ENCODE assay signal across 12 cellular contexts in the genomic region with DNA sequence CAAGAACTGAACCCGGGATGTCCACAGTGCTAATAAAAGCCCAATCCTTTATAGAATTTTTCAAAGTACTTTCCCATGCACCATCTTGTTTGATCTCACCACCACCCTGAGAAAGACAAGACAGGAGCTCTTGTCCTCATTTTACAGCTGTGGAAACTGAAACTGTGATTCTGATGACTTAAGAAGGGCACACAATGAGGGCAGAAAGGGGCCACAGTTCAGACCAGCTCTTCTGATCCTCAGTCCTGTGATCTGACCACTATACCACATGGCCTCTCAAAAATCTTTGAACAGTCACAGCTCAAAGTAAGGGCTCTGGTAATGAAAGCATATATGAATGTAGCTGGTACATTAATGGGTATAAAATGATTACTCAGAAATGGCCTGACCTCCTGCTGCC.
DNase-seq lines count a peak whose midpoint lies in the region; ATAC-seq and TF ChIP-seq lines count a peak whose summit lies in the region.
"Had no signal": no experiment of that assay in that cellular context is flagged by ENCODE, and none has a peak within 500 bp of the region (broad histone marks: within the 10 kb centered on the region; RNA-seq: fewer than 3 reads in every experiment).

No MANE protein-coding gene starts in this region.

- no peak overlapping the region for H2AFZ ChIP-seq in KMS-11 (ENCODE audit: low read depth)

- H3K36me3 ChIP-seq in KMS-11 (ENCODE audit: insufficient read depth): no peaks in the 10 kb centered on the region
- no peaks in the 10 kb centered on the region for H3K36me3 ChIP-seq in adrenal gland (replicated peaks in 1 of 2)
- H3K36me3 ChIP-seq: BE2C had no signal

- TF ChIP-seq POLR2A in GM18505 (IDR thresholded peaks at IDR 0.05; ENCODE audit: borderline replicate concordance, extremely low read depth, insufficient read depth, insufficient read length): no peak
- TF ChIP-seq POLR2A in adrenal gland (IDR thresholded peaks at IDR 0.05): no peak

- intact Hi-C loops in adrenal gland (cut with DNase I): no loop called here

- no peaks in the 10 kb centered on the region for H3K79me2 ChIP-seq in KMS-11 (ENCODE audit: insufficient read depth, low read depth)

- WGBS in adrenal gland, 4 donors: 74 to 96% (median 92%) methylated on average over 1 of the region's 1 CpG

- no peak for DNase-seq in NCI-H1930 (lab: John Stamatoyannopoulos, UW)
- no peak for DNase-seq in adrenal gland
- DNase-seq in activated gamma-delta T cell treated with Interleukin-2 at 50 U/mL for 16 hours: no peak
- DNase-seq in activated naive CD4-positive, alpha-beta T cell (lab: John Stamatoyannopoulos, UW): no peak
- DNase-seq: activated effector memory CD4-positive, alpha-beta T cell treated with anti-CD3 and anti-CD28 coated beads, Interleukin-2, amount 50 U/mL, for 16 hours; BE2C; HFFc6 had no signal

- peak overlapping the region; percentile 57 for H3K4me2 ChIP-seq in KMS-11

- no peak overlapping the region for H3K9ac ChIP-seq in KMS-11

- H3K27me3 ChIP-seq in KMS-11 (ENCODE audit: insufficient read depth, low read depth): no peaks in the 10 kb centered on the region
- H3K27me3 ChIP-seq in adrenal gland: no peaks in the 10 kb centered on the region
- H3K27me3 ChIP-seq: BE2C had no signal

- TF ChIP-seq CTCF in KMS-11 (conservative IDR thresholded peaks at IDR 0.05; ENCODE audit: low read depth, low read length) (no peak), adrenal gland (IDR thresholded peaks at IDR 0.05) (no peak)

- ATAC-seq in GM18505 (IDR thresholded peaks at IDR 0.05; ENCODE audit: unreplicated experiment): peak; percentile 52
- peak; percentile 72 for ATAC-seq in GM19455 (IDR thresholded peaks at IDR 0.05; ENCODE audit: unreplicated experiment)
- peak; percentile 73 for ATAC-seq in HG02938 (IDR thresholded peaks at IDR 0.05; ENCODE audit: unreplicated experiment)
- ATAC-seq: Right ventricle myocardium inferior had no signal

- H3K4me3 ChIP-seq in KMS-11 (IDR thresholded peaks at IDR 0.05; ENCODE audit: insufficient read depth, low read depth, low read length): no peak overlapping the region
- H3K4me3 ChIP-seq in adrenal gland: no peak overlapping the region

- H3K4me1 ChIP-seq in KMS-11 (ENCODE audit: low read depth, poor library complexity, severe bottlenecking): peaks cover 75% of the 10 kb centered on the region
- peaks cover 0 to 4% of the 10 kb centered on the region in 2 donors for H3K4me1 ChIP-seq in adrenal gland (replicated peaks in 1 of 2)
- H3K4me1 ChIP-seq: BE2C had no signal

- no peaks in the 10 kb centered on the region for H3K9me3 ChIP-seq in adrenal gland (replicated peaks in 1 of 3)
- H3K9me3 ChIP-seq: BE2C had no signal

- no peaks in the 10 kb centered on the region for H4K20me1 ChIP-seq in KMS-11 (ENCODE audit: insufficient read depth)

- H3K27ac ChIP-seq in KMS-11: peak overlapping the region; percentile 67
- no peak overlapping the region for H3K27ac ChIP-seq in adrenal gland
